ENCODE assay signal across 27 cellular contexts in genomic region chr3:190040145-190040544, GRCh38.
"Had no signal": no experiment of that assay in that cellular context is flagged by ENCODE, and none has a peak within 500 bp of the region (broad histone marks: within the 10 kb centered on the region; RNA-seq: fewer than 3 reads in every experiment).

No MANE protein-coding gene starts in this region.

- DNase-seq: activated B cell treated with CpG ODN at 0.5 μM for 24 hours; activated CD4-positive, alpha-beta T cell treated with anti-CD3 and anti-CD28 coated beads, Interleukin-2, amount 50 U/mL, for 1 hour; activated CD8-positive, alpha-beta memory T cell treated with anti-CD3 and anti-CD28 coated beads, Interleukin-2, amount 10 ng/mL, durations not matched to agents 7 days and 5 days; activated CD8-positive, alpha-beta T cell treated with anti-CD3 and anti-CD28 coated beads, Interleukin-2, amount 10 ng/mL, durations not matched to agents 7 days and 5 days; activated T-cell treated with anti-CD3 and anti-CD28 coated beads, Interleukin-2, amount 50 U/mL, for 48 hours; endodermal cell; foreskin fibroblast; heart left ventricle; islet precursor cell; left cardiac atrium; naive thymus-derived CD4-positive, alpha-beta T cell; nucleus accumbens; right cardiac atrium; stimulated activated CD4-positive, alpha-beta T cell treated with anti-CD3 and anti-CD28 coated beads, Interleukin-2, amount 100 ng/mL, for 48 hours; stimulated activated naive CD4-positive, alpha-beta T cell treated with Interleukin-2 at 50 U/mL for 16 hours; T-helper 17 cell; T1000 had no signal

- H3K4me1 Mint-ChIP-seq: activated B cell treated with CpG ODN at 0.5 μM for 24 hours; activated CD8-positive, alpha-beta memory T cell treated with anti-CD3 and anti-CD28 coated beads, Interleukin-2, amount 10 ng/mL, durations not matched to agents 7 days and 5 days; central memory CD8-positive, alpha-beta T cell; naive thymus-derived CD4-positive, alpha-beta T cell; T-helper 17 cell had no signal

- H3K27me3 ChIP-seq: breast epithelium, heart left ventricle, tibial nerve had no signal

- H3K9ac ChIP-seq: parathyroid adenoma had no signal

- H3K4me3 ChIP-seq: breast epithelium, heart left ventricle, tibial nerve had no signal

- H2AFZ ChIP-seq: parathyroid adenoma had no signal

- H3K27ac ChIP-seq: breast epithelium, heart left ventricle, parathyroid adenoma, tibial nerve had no signal

- H3K9me3 Mint-ChIP-seq: activated B cell treated with CpG ODN at 0.5 μM for 24 hours; activated naive CD4-positive, alpha-beta T cell treated with anti-CD3 and anti-CD28 coated beads, Interleukin-2, amount 50 U/mL, for 72 hours; activated T-helper 2 cell treated with anti-CD3 and anti-CD28 coated beads, Interferon-gamma antibody, Interleukin-2, Interleukin-4, amounts not matched to agents 10 μg/mL and 5 μg/mL and 100 μg/mL, durations not matched to agents 14 hours and 24 hours and 36 hours; central memory CD8-positive, alpha-beta T cell; dendritic cell treated with granulocyte-macrophage colony-stimulating factor and Interleukin-4, amounts not matched to agents 40 ng/mL and 50 ng/mL, for 4 days; endodermal cell; mesothelial cell of epicardium; naive thymus-derived CD4-positive, alpha-beta T cell; neural crest cell had no signal

- ATAC-seq: activated CD8-positive, alpha-beta memory T cell treated with anti-CD3 and anti-CD28 coated beads, Interleukin-2, amount 10 ng/mL, durations not matched to agents 7 days and 5 days; activated CD8-positive, alpha-beta T cell treated with anti-CD3 and anti-CD28 coated beads, Interleukin-2, amount 10 ng/mL, durations not matched to agents 7 days and 5 days; activated naive CD4-positive, alpha-beta T cell treated with anti-CD3 and anti-CD28 coated beads, Interleukin-2, amount 50 U/mL, for 72 hours; esophagus mucosa; heart left ventricle; left cardiac atrium; naive thymus-derived CD4-positive, alpha-beta T cell; right cardiac atrium; T-helper 17 cell had no signal

- H3K4me3 Mint-ChIP-seq: activated B cell treated with CpG ODN at 0.5 μM for 24 hours; activated CD8-positive, alpha-beta memory T cell treated with anti-CD3 and anti-CD28 coated beads, Interleukin-2, amount 10 ng/mL, durations not matched to agents 7 days and 5 days; activated CD8-positive, alpha-beta T cell treated with anti-CD3 and anti-CD28 coated beads, Interleukin-2, amount 10 ng/mL, durations not matched to agents 7 days and 5 days; central memory CD8-positive, alpha-beta T cell; dendritic cell treated with granulocyte-macrophage colony-stimulating factor and Interleukin-4, amounts not matched to agents 40 ng/mL and 50 ng/mL, for 4 days; endodermal cell; mesothelial cell of epicardium; naive thymus-derived CD4-positive, alpha-beta T cell; neural crest cell; T-helper 17 cell had no signal

- H3K79me2 ChIP-seq: parathyroid adenoma had no signal

- H3K27ac Mint-ChIP-seq: activated B cell treated with CpG ODN at 0.5 μM for 24 hours; activated CD8-positive, alpha-beta memory T cell treated with anti-CD3 and anti-CD28 coated beads, Interleukin-2, amount 10 ng/mL, durations not matched to agents 7 days and 5 days; activated CD8-positive, alpha-beta T cell treated with anti-CD3 and anti-CD28 coated beads, Interleukin-2, amount 10 ng/mL, durations not matched to agents 7 days and 5 days; activated naive CD4-positive, alpha-beta T cell treated with anti-CD3 and anti-CD28 coated beads, Interleukin-2, amount 50 U/mL, for 72 hours; activated T-helper 2 cell treated with anti-CD3 and anti-CD28 coated beads, Interferon-gamma antibody, Interleukin-2, Interleukin-4, amounts not matched to agents 10 μg/mL and 5 μg/mL and 100 μg/mL, durations not matched to agents 14 hours and 24 hours and 36 hours; dendritic cell treated with granulocyte-macrophage colony-stimulating factor and Interleukin-4, amounts not matched to agents 40 ng/mL and 50 ng/mL, for 4 days; endodermal cell; naive thymus-derived CD4-positive, alpha-beta T cell; T-helper 17 cell had no signal

- H3K9me3 ChIP-seq: breast epithelium, heart left ventricle, tibial nerve had no signal

- H3K4me1 ChIP-seq: breast epithelium, parathyroid adenoma had no signal

- H3K36me3 ChIP-seq: breast epithelium, heart left ventricle, tibial nerve had no signal

- H3K27me3 Mint-ChIP-seq: dendritic cell treated with granulocyte-macrophage colony-stimulating factor and Interleukin-4, amounts not matched to agents 40 ng/mL and 50 ng/mL, for 4 days had no signal

- H3K36me3 Mint-ChIP-seq: activated CD8-positive, alpha-beta memory T cell treated with anti-CD3 and anti-CD28 coated beads, Interleukin-2, amount 10 ng/mL, durations not matched to agents 7 days and 5 days; activated naive CD4-positive, alpha-beta T cell treated with anti-CD3 and anti-CD28 coated beads, Interleukin-2, amount 50 U/mL, for 72 hours; mesothelial cell of epicardium; naive thymus-derived CD4-positive, alpha-beta T cell had no signal
